ENCODE assay signal across 22 cellular contexts in the genomic region with DNA sequence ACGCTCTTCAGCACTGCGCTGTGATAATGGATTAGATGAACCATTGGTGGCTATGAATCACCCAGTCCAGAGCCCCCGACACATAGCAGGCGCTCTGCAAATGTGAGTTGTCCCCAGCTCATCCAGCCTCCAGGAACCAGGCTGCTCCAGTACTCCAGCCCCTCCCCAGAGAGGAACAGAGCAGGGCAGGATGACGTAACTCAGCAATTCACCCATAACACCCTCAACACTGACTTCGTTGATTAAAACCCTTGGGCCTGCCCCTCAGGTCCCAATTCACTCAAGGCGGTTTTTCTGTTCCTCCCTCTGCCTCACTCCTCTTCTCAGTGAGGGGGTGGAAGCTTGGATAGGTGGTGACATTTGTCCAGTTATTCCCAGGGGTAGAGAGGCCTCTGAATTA.
DNase-seq lines count a peak whose midpoint lies in the region; ATAC-seq, FAIRE-seq and TF ChIP-seq lines count a peak whose summit lies in the region.
"Had no signal": no experiment of that assay in that cellular context is flagged by ENCODE, and none has a peak within 500 bp of the region (broad histone marks: within the 10 kb centered on the region; RNA-seq: fewer than 3 reads in every experiment).

No MANE protein-coding gene starts in this region.

- H3K4ac ChIP-seq in mesenchymal stem cell (ENCODE audit: low read depth in 1 of 2, low read length in 2 of 2), result no peak overlapping the region

- H2BK15ac ChIP-seq in mesenchymal stem cell (ENCODE audit: low read depth, poor library complexity, severe bottlenecking), result no peak overlapping the region

- 26% methylated on average over 4 of the region's 7 CpGs for WGBS in HepG2 (ENCODE audit: low lambda C conversion rate)
- 53% methylated on average over 4 of the region's 7 CpGs for WGBS in right lobe of liver (ENCODE audit: insufficient coverage, low coverage, low lambda C conversion rate, missing lambda C conversion rate)
- 73% methylated on average over 4 of the region's 7 CpGs for WGBS in mesenchymal stem cell
- 67 to 71% methylated on average over 7 of the region's 7 CpGs for WGBS in testis, 2 donors
- 39% methylated on average over 5 of the region's 7 CpGs for WGBS in SK-N-SH (ENCODE audit: low lambda C conversion rate)

- H3K9me2 ChIP-seq in SK-N-SH, result no peaks in the 10 kb centered on the region

- H2AFZ ChIP-seq in HepG2 (ENCODE audit: low read length), result no peak overlapping the region
- H2AFZ ChIP-seq in OCI-LY3 (ENCODE audit: low read depth, low read length), result no peak overlapping the region
- no peak overlapping the region for H2AFZ ChIP-seq in mesenchymal stem cell (ENCODE audit: low read depth, low read length)
- no peak overlapping the region for H2AFZ ChIP-seq in SK-N-SH (ENCODE audit: low read depth)
- H2AFZ ChIP-seq: neural progenitor cell had no signal

- H3K27ac ChIP-seq in HepG2 (ENCODE audit: extremely low read length, insufficient read depth, low read length) (no peak overlapping the region), right lobe of liver (no peak overlapping the region), OCI-LY3 (ENCODE audit: low read length) (no peak overlapping the region), mesenchymal stem cell (ENCODE audit: low read length, poor library complexity, severe bottlenecking) (no peak overlapping the region), testis (no peak overlapping the region), SK-N-SH (ENCODE audit: low read depth in 2 of 2, low read length in 1 of 2) (no peak overlapping the region; a peak in 1 of 4 replicates)
- H3K27ac ChIP-seq: A549, neural progenitor cell had no signal

- H3K79me2 ChIP-seq in HepG2 (ENCODE audit: insufficient read depth, low read length), result no peaks in the 10 kb centered on the region
- no peaks in the 10 kb centered on the region for H3K79me2 ChIP-seq in OCI-LY3 (ENCODE audit: low read length)
- no peaks in the 10 kb centered on the region for H3K79me2 ChIP-seq in SK-N-SH (ENCODE audit: insufficient read depth)

- BruUV-seq in HepG2 (replicated peaks; lab: Mats Ljungman, UMichigan), result no TSS peak

- H3K4me2 ChIP-seq in HepG2 (ENCODE audit: low read depth, low read length) (no peak overlapping the region), OCI-LY3 (ENCODE audit: low read length) (peak overlapping the region; percentile 40), mesenchymal stem cell (ENCODE audit: low read length, poor library complexity, severe bottlenecking) (no peak overlapping the region), SK-N-SH (no peak overlapping the region)
- H3K4me2 ChIP-seq: A549, neural progenitor cell had no signal

- H3K4me1 ChIP-seq in HepG2 (ENCODE audit: insufficient read depth, low read length) (no peaks in the 10 kb centered on the region), right lobe of liver (no peaks in the 10 kb centered on the region), OCI-LY3 (ENCODE audit: low read length) (peaks cover 17% of the 10 kb centered on the region), mesenchymal stem cell (ENCODE audit: control insufficient read depth, insufficient read depth, low read depth, low read length) (no peaks in the 10 kb centered on the region), testis (no peaks in the 10 kb centered on the region), SK-N-SH (ENCODE audit: control insufficient read depth in 1 of 2, insufficient read depth in 2 of 2, low read depth in 1 of 2, low read length in 1 of 2) (peaks cover 0 to 3% of the 10 kb centered on the region in 2 experiments; a peak in 1 of 4 replicates)
- H3K4me1 ChIP-seq: A549, neural progenitor cell had no signal

- H3K9me3 ChIP-seq in HepG2 (ENCODE audit: low read length), result no peaks in the 10 kb centered on the region
- H3K9me3 ChIP-seq in right lobe of liver, result no peaks in the 10 kb centered on the region
- no peaks in the 10 kb centered on the region for H3K9me3 ChIP-seq in OCI-LY3 (ENCODE audit: insufficient read depth, low read length)
- H3K9me3 ChIP-seq in mesenchymal stem cell (ENCODE audit: control insufficient read depth, low read length), result peaks cover 4% of the 10 kb centered on the region
- no peaks in the 10 kb centered on the region for H3K9me3 ChIP-seq in testis
- no peaks in the 10 kb centered on the region for H3K9me3 ChIP-seq in SK-N-SH

- CTCF ChIA-PET in HepG2 (lab: Yijun Ruan, JAX; ENCODE audit: low intra/inter-chr PET ratio, low total read pairs) (no interaction called here), SK-N-SH (lab: Yijun Ruan, JAX) (interaction anchor here (1.0 to 1.8 kb wide), 3 partner anchors 11 to 270 kb away, joined by 3 to 7 read pairs (median 5); no protein-coding TSS in a partner anchor)

- H4K91ac ChIP-seq in mesenchymal stem cell (ENCODE audit: low read length), result no peak overlapping the region

- POLR2A ChIA-PET in HepG2 (lab: Yijun Ruan, JAX), result no interaction called here
- POLR2A ChIA-PET in SK-N-SH (lab: Yijun Ruan, JAX), result interaction anchor here (0.5 to 0.6 kb wide), 2 partner anchors 36 to 308 kb away, joined by 3 to 4 read pairs; no protein-coding TSS in a partner anchor

- no peaks in the 10 kb centered on the region for H3F3A ChIP-seq in SK-N-SH (replicated peaks; ENCODE audit: insufficient read depth)

- no peak overlapping the region for H3K14ac ChIP-seq in mesenchymal stem cell (ENCODE audit: low read length in 2 of 2)

- TF ChIP-seq EP300 in HepG2 (IDR thresholded peaks at IDR 0.05; ENCODE audit: low read depth in 2 of 2, low read length in 2 of 2), result no peak
- no peak for TF ChIP-seq EP300 in HepG2 (CRISPR knock-in tag; IDR thresholded peaks at IDR 0.05; ENCODE audit: borderline replicate concordance)
- no peak for TF ChIP-seq EP300 in SK-N-SH (IDR thresholded peaks at IDR 0.05; ENCODE audit: borderline replicate concordance in 1 of 2, low read depth in 1 of 2, low read length in 1 of 2)

- no peak overlapping the region for H3K9ac ChIP-seq in HepG2 (ENCODE audit: insufficient read depth, low read depth, low read length)
- H3K9ac ChIP-seq in OCI-LY3 (ENCODE audit: low read length), result no peak overlapping the region
- H3K9ac ChIP-seq in mesenchymal stem cell (ENCODE audit: low read length), result no peak overlapping the region
- no peak overlapping the region for H3K9ac ChIP-seq in SK-N-SH
- H3K9ac ChIP-seq: neural progenitor cell had no signal

- TF ChIP-seq CTCF in HepG2 (CRISPR knock-in tag; IDR thresholded peaks at IDR 0.05) (no peak), right lobe of liver (IDR thresholded peaks at IDR 0.05) (no peak), OCI-LY3 (IDR thresholded peaks at IDR 0.05; ENCODE audit: low read depth, low read length) (no peak), testis (IDR thresholded peaks at IDR 0.05) (no peak), SK-N-SH (IDR thresholded peaks at IDR 0.05) (no peak)

- no peaks in the 10 kb centered on the region for H3K79me1 ChIP-seq in mesenchymal stem cell (replicated peaks; ENCODE audit: low read length, poor library complexity, severe bottlenecking)

- TF ChIP-seq POLR2A in HepG2 (IDR thresholded peaks at IDR 0.05; ENCODE audit: insufficient read depth in 1 of 2, low read depth in 2 of 2, low read length in 2 of 2) (no peak), right lobe of liver (IDR thresholded peaks at IDR 0.05) (no peak), testis (IDR thresholded peaks at IDR 0.05) (no peak)

- in situ Hi-C loops in HepG2 (cut with HindIII; ENCODE audit: extremely low pct_ligation_motif_present, low pct_unique_long_range_greater_than_20kb), result no loop called here

- no peak overlapping the region for H3K23ac ChIP-seq in mesenchymal stem cell (ENCODE audit: low read length in 2 of 2)

- H2AK5ac ChIP-seq in mesenchymal stem cell (ENCODE audit: low read length, severe bottlenecking), result no peak overlapping the region

- H4K20me1 ChIP-seq in HepG2 (ENCODE audit: insufficient read depth, low read length) (no peaks in the 10 kb centered on the region), OCI-LY3 (ENCODE audit: insufficient read depth, low read length) (0 out of 2 replicates have a peak, but pooled peaks cover 3% of the 10 kb centered on the region), SK-N-SH (ENCODE audit: insufficient read depth) (no peaks in the 10 kb centered on the region)

- H2BK5ac ChIP-seq in mesenchymal stem cell (ENCODE audit: low read depth, low read length, poor library complexity, severe bottlenecking), result no peak overlapping the region

- H3K27me3 ChIP-seq in HepG2 (ENCODE audit: control insufficient read depth in 1 of 2, insufficient read depth in 2 of 2, low read length in 2 of 2) (no peaks in the 10 kb centered on the region), right lobe of liver (no peaks in the 10 kb centered on the region), OCI-LY3 (ENCODE audit: low read depth, low read length) (peaks cover 66% of the 10 kb centered on the region), mesenchymal stem cell (ENCODE audit: control insufficient read depth in 1 of 2, insufficient read depth in 1 of 2, low read length in 2 of 2) (peaks cover 5 to 23% of the 10 kb centered on the region in 2 experiments), testis (no peaks in the 10 kb centered on the region), SK-N-SH (ENCODE audit: insufficient read depth) (no peaks in the 10 kb centered on the region)

- DNase-seq in HepG2 (ENCODE audit: low spot score) (no peak), right lobe of liver (no peak), iPS-NIHi7 (ENCODE audit: extremely low spot score) (peak; percentile 31), mesenchymal stem cell (no peak), frontal cortex (ENCODE audit: low spot score in 2 of 2) (no peak), testis (no peak), SK-N-SH (no peak)
- DNase-seq: activated B cell treated with CpG ODN at 0.5 μM for 24 hours; activated CD8-positive, alpha-beta memory T cell treated with anti-CD3 and anti-CD28 coated beads, Interleukin-2, amount 50 U/mL, for 4 hours; activated naive CD8-positive, alpha-beta T cell treated with anti-CD3 and anti-CD28 coated beads, Interleukin-2, amount 10 ng/mL, durations not matched to agents 7 days and 5 days; DMS79; HCEC 1CT; MM.1S; NCI-H1694; NCI-H2171 treated with DMSO at 0.1 percent for 48 hours; NCI-H526 treated with DMSO at 0.1 percent for 48 hours; trophoblast cell had no signal

- intact Hi-C loops in HepG2 (cut with micrococcal nuclease; ENCODE audit: unreplicated experiment), result no loop called here
- intact Hi-C loops in right lobe of liver (cut with DNase I), result no loop called here
- intact Hi-C loops in testis (cut with DNase I; ENCODE audit: low total_unique reads), result no loop called here

- H3K36me3 ChIP-seq in HepG2 (replicated peaks in 1 of 2; ENCODE audit: control insufficient read depth in 1 of 2, insufficient read depth in 2 of 2, low read length in 2 of 2) (no peaks in the 10 kb centered on the region), right lobe of liver (no peaks in the 10 kb centered on the region), OCI-LY3 (replicated peaks; ENCODE audit: low read depth, low read length) (no peaks in the 10 kb centered on the region), mesenchymal stem cell (ENCODE audit: control insufficient read depth in 1 of 2, insufficient read depth in 2 of 2, low read depth in 1 of 2, low read length in 2 of 2) (no peaks in the 10 kb centered on the region), testis (ENCODE audit: low read depth, missing control alignments) (no peaks in the 10 kb centered on the region), SK-N-SH (replicated peaks in 1 of 2; ENCODE audit: control insufficient read depth in 1 of 2, insufficient read depth in 2 of 2, low read length in 1 of 2) (no peaks in the 10 kb centered on the region)
- H3K36me3 ChIP-seq: neural progenitor cell had no signal

- ATAC-seq in HepG2 (no peak), right lobe of liver (no peak)
- ATAC-seq: Right ventricle myocardium inferior had no signal

- FAIRE-seq in HepG2 (lab: Jason Lieb, UNC) (no peak), frontal cortex (lab: Jason Lieb, UNC) (no peak)
- FAIRE-seq: A549, astrocyte had no signal

- TF ChIP-seq RAD21 in HepG2 (CRISPR knock-in tag; IDR thresholded peaks at IDR 0.05), result no peak
- no peak for TF ChIP-seq RAD21 in SK-N-SH (IDR thresholded peaks at IDR 0.05; ENCODE audit: low read length)

- H3K18ac ChIP-seq in mesenchymal stem cell (ENCODE audit: low read depth in 1 of 2, low read length in 2 of 2), result no peak overlapping the region

- H2BK12ac ChIP-seq in mesenchymal stem cell (ENCODE audit: low read length in 2 of 2), result no peak overlapping the region

- no peak overlapping the region for H2BK120ac ChIP-seq in mesenchymal stem cell (ENCODE audit: low read depth, low read length)

- H4K8ac ChIP-seq in mesenchymal stem cell (ENCODE audit: low read length), result no peak overlapping the region

- no peak overlapping the region for H3K4me3 ChIP-seq in HepG2 (replicated peaks in 1 of 3; ENCODE audit: insufficient read depth in 1 of 3, low read depth in 2 of 3, low read length in 3 of 3)
- no peak overlapping the region for H3K4me3 ChIP-seq in right lobe of liver
- H3K4me3 ChIP-seq in OCI-LY3 (ENCODE audit: low read length), result no peak overlapping the region
- H3K4me3 ChIP-seq in mesenchymal stem cell (ENCODE audit: insufficient read depth in 1 of 2, low read depth in 1 of 2, low read length in 2 of 2), result no peak overlapping the region
- no peak overlapping the region for H3K4me3 ChIP-seq in testis
- no peak overlapping the region for H3K4me3 ChIP-seq in SK-N-SH (ENCODE audit: low read depth in 2 of 2, low read length in 1 of 2)
- H3K4me3 ChIP-seq: A549, neural progenitor cell had no signal
